Comparison of ENCODE assay signal across 1 cellular context in the genomic region with DNA sequence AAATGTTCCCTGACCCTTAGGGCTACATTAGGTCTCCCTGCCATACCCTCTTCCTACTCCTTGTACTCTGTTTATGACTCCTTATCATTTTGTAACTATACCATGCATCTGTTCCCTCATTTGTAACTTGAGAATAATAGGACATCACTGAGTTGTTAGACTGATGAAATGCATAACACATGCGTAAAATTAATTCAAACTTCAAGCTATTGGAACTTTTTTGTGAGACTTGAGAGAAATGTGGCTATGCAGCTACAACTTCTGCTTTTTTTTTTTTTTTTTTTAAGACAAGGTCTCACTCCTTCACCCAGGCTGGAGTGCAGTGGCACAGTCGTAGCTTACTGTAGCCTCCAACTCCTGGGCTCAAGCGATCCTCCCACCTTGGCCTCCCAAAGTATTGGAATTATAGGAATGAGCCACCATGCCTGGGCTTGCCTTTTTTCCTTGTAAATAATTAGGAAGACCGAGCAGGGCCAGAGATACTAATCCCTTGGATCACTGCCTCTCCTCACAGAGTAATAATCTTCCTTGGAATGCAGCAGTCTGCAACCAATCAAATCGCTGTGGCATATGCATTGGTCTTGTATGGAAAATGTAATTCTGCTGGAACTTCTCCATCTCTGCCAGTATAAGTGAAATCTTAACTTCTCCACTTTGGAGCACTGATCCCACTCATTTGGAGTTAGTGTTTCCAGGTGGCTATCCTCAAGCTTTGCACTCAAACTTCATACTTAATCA.
TF ChIP-seq lines count a peak whose summit lies in the region.

No MANE protein-coding gene starts in this region.

TF ChIP-seq in K562, 482 proteins besides CTCF, POLR2A, EP300 and RAD21:
- TF ChIP-seq ATF1 (CRISPR knock-in tag; IDR thresholded peaks at IDR 0.05): no peak
- TF ChIP-seq ATF1 (tag; IDR thresholded peaks at IDR 0.05): no peak
- TF ChIP-seq, protein P1, sequence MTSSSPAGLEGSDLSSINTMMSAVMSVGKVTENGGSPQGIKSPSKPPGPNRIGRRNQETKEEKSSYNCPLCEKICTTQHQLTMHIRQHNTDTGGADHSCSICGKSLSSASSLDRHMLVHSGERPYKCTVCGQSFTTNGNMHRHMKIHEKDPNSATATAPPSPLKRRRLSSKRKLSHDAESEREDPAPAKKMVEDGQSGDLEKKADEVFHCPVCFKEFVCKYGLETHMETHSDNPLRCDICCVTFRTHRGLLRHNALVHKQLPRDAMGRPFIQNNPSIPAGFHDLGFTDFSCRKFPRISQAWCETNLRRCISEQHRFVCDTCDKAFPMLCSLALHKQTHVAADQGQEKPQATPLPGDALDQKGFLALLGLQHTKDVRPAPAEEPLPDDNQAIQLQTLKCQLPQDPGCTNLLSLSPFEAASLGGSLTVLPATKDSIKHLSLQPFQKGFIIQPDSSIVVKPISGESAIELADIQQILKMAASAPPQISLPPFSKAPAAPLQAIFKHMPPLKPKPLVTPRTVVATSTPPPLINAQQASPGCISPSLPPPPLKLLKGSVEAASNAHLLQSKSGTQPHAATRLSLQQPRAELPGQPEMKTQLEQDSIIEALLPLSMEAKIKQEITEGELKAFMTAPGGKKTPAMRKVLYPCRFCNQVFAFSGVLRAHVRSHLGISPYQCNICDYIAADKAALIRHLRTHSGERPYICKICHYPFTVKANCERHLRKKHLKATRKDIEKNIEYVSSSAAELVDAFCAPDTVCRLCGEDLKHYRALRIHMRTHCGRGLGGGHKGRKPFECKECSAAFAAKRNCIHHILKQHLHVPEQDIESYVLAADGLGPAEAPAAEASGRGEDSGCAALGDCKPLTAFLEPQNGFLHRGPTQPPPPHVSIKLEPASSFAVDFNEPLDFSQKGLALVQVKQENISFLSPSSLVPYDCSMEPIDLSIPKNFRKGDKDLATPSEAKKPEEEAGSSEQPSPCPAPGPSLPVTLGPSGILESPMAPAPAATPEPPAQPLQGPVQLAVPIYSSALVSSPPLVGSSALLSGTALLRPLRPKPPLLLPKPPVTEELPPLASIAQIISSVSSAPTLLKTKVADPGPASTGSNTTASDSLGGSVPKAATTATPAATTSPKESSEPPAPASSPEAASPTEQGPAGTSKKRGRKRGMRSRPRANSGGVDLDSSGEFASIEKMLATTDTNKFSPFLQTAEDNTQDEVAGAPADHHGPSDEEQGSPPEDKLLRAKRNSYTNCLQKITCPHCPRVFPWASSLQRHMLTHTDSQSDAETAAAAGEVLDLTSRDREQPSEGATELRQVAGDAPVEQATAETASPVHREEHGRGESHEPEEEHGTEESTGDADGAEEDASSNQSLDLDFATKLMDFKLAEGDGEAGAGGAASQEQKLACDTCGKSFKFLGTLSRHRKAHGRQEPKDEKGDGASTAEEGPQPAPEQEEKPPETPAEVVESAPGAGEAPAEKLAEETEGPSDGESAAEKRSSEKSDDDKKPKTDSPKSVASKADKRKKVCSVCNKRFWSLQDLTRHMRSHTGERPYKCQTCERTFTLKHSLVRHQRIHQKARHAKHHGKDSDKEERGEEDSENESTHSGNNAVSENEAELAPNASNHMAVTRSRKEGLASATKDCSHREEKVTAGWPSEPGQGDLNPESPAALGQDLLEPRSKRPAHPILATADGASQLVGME (CRISPR knock-in tag; IDR thresholded peaks at IDR 0.05): no peak
- TF ChIP-seq NR2F6 (CRISPR knock-in tag; IDR thresholded peaks at IDR 0.05): no peak
- TF ChIP-seq RB1 (IDR thresholded peaks at IDR 0.05; ENCODE audit: low read depth): no peak
- no peak for TF ChIP-seq COPS2 (conservative IDR thresholded peaks at IDR 0.05)
- TF ChIP-seq FOXM1 (IDR thresholded peaks at IDR 0.05; ENCODE audit: low read depth): no peak
- TF ChIP-seq FOXM1 (CRISPR knock-in tag; IDR thresholded peaks at IDR 0.05; ENCODE audit: low read depth): no peak
- TF ChIP-seq TRIM28 (IDR thresholded peaks at IDR 0.05): no peak
- no peak for TF ChIP-seq EHMT2 (IDR thresholded peaks at IDR 0.05)
- TF ChIP-seq ZNF165 (CRISPR knock-in tag; IDR thresholded peaks at IDR 0.05; ENCODE audit: borderline replicate concordance): no peak
- TF ChIP-seq EGR1 (conservative IDR thresholded peaks at IDR 0.05): no peak
- no peak for TF ChIP-seq ZFPM2 (CRISPR knock-in tag; IDR thresholded peaks at IDR 0.05)
- no peak for TF ChIP-seq CC2D1A (IDR thresholded peaks at IDR 0.05)
- TF ChIP-seq ETS2 (tag; IDR thresholded peaks at IDR 0.05; ENCODE audit: borderline replicate concordance, poor library complexity, severe bottlenecking): no peak
- TF ChIP-seq, protein P2, sequence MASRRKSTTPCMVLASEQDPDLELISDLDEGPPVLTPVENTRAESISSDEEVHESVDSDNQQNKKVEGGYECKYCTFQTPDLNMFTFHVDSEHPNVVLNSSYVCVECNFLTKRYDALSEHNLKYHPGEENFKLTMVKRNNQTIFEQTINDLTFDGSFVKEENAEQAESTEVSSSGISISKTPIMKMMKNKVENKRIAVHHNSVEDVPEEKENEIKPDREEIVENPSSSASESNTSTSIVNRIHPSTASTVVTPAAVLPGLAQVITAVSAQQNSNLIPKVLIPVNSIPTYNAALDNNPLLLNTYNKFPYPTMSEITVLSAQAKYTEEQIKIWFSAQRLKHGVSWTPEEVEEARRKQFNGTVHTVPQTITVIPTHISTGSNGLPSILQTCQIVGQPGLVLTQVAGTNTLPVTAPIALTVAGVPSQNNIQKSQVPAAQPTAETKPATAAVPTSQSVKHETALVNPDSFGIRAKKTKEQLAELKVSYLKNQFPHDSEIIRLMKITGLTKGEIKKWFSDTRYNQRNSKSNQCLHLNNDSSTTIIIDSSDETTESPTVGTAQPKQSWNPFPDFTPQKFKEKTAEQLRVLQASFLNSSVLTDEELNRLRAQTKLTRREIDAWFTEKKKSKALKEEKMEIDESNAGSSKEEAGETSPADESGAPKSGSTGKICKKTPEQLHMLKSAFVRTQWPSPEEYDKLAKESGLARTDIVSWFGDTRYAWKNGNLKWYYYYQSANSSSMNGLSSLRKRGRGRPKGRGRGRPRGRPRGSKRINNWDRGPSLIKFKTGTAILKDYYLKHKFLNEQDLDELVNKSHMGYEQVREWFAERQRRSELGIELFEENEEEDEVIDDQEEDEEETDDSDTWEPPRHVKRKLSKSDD (conservative IDR thresholded peaks at IDR 0.05; ENCODE audit: low read length): no peak
- no peak for TF ChIP-seq SAP30 (IDR thresholded peaks at IDR 0.05; ENCODE audit: borderline replicate concordance, insufficient read depth, low read depth, low read length, poor library complexity, severe bottlenecking)
- no peak for TF ChIP-seq ZNF77 (CRISPR knock-in tag; IDR thresholded peaks at IDR 0.05)
- TF ChIP-seq CBX5 (IDR thresholded peaks at IDR 0.05; ENCODE audit: borderline replicate concordance, low read depth): no peak
